ENCODE assay signal across 27 cellular contexts in genomic region chr5:67644221-67644920, GRCh38.
"Had no signal": no experiment of that assay in that cellular context is flagged by ENCODE, and none has a peak within 500 bp of the region (broad histone marks: within the 10 kb centered on the region; RNA-seq: fewer than 3 reads in every experiment).

No MANE protein-coding gene starts in this region.

- H3K4me3 ChIP-seq: ascending aorta, cardiac muscle cell had no signal

- H3K27ac ChIP-seq: ascending aorta, cardiac muscle cell, WERI-Rb-1 had no signal

- H3K36me3 ChIP-seq: ascending aorta, cardiac muscle cell, WERI-Rb-1 had no signal

- DNase-seq: activated CD4-positive, alpha-beta T cell treated with anti-CD3 and anti-CD28 coated beads for 1 hour; activated CD4-positive, alpha-beta T cell treated with anti-CD3 and anti-CD28 coated beads for 48 hours; activated CD4-positive, CD25-positive, alpha-beta regulatory T cell; activated CD8-positive, alpha-beta T cell treated with anti-CD3 and anti-CD28 coated beads for 36 hours; activated gamma-delta T cell; activated naive CD4-positive, alpha-beta T cell treated with Interleukin-2 at 50 U/mL for 16 hours; activated naive CD8-positive, alpha-beta T cell treated with anti-CD3 and anti-CD28 coated beads, Interleukin-2, amount 10 ng/mL, durations not matched to agents 7 days and 5 days; activated T-cell treated with anti-CD3 and anti-CD28 coated beads, Interleukin-2, amount 50 U/mL, for 24 hours; amygdala; Kasumi-1; MM.1S; MV-4-11; NCI-H1092 treated with DMSO at 0.1 percent for 48 hours; NCI-H1417; NCI-H146; NCI-H187; NCI-H2029 treated with DMSO at 0.1 percent for 48 hours; NCI-H2107; NCI-H2171; NCI-H510A treated with DMSO at 0.1 percent for 48 hours; NCI-H748 treated with DMSO at 0.1 percent for 48 hours; NK-92 treated with Interleukin-12 subunit alpha and Interleukin-12 subunit beta, amount 100 ng/mL, for 24 hours; Right ventricle myocardium superior; T1000; WERI-Rb-1 had no signal

- H3K27me3 ChIP-seq: ascending aorta, cardiac muscle cell had no signal
